In genomic region chr6:17836298-17836697, GRCh38 we compare ENCODE assay signal across 18 cellular contexts.
A peak's percentile ranks its signal among the peaks of the same experiment; 100 is the strongest.
DNase-seq lines count a peak whose midpoint lies in the region; ATAC-seq and TF ChIP-seq lines count a peak whose summit lies in the region.
"Had no signal": no experiment of that assay in that cellular context is flagged by ENCODE, and none has a peak within 500 bp of the region (broad histone marks: within the 10 kb centered on the region; RNA-seq: fewer than 3 reads in every experiment).

No MANE protein-coding gene starts in this region.

- WGBS in smooth muscle cell (ENCODE audit: low lambda C conversion rate): 100% methylated on average over 2 of the region's 2 CpGs

- TF ChIP-seq POLR2A in uterus (IDR thresholded peaks at IDR 0.05): no peak

- H3K27ac ChIP-seq in smooth muscle cell (ENCODE audit: low read depth) (peak overlapping the region; percentile 68), uterus (no peak overlapping the region)

- no peaks in the 10 kb centered on the region for H3K4me1 ChIP-seq in smooth muscle cell (ENCODE audit: low read depth)
- no peaks in the 10 kb centered on the region for H3K4me1 ChIP-seq in uterus

- peaks cover 20% of the 10 kb centered on the region for H3K4me1 Mint-ChIP-seq in WTC11

- intact Hi-C loops in uterus (cut with DNase I; ENCODE audit: low total_unique reads): no loop called here

- no peaks in the 10 kb centered on the region for H3K9me3 ChIP-seq in smooth muscle cell (replicated peaks; ENCODE audit: low read depth)
- no peaks in the 10 kb centered on the region for H3K9me3 ChIP-seq in uterus
- H3K9me3 ChIP-seq: SK-N-SH had no signal

- no peak overlapping the region for H3K4me2 ChIP-seq in smooth muscle cell
- H3K4me2 ChIP-seq: SK-N-SH had no signal

- H3K4me3 ChIP-seq in smooth muscle cell: no peak overlapping the region
- H3K4me3 ChIP-seq in uterus: no peak overlapping the region

- no peaks in the 10 kb centered on the region for H3F3A ChIP-seq in smooth muscle cell (ENCODE audit: low read depth)

- no peak overlapping the region for H2AFZ ChIP-seq in smooth muscle cell (ENCODE audit: low read depth)

- no peaks in the 10 kb centered on the region for H3K27me3 Mint-ChIP-seq in WTC11 (ENCODE audit: low read depth)

- CTCF ChIA-PET in WTC11 (lab: Charles Lee): no interaction called here

- 0 out of 2 replicates have a peak overlapping the region, but pooled peaks have one; percentile 43 for H3K27ac Mint-ChIP-seq in WTC11

- H4K20me1 ChIP-seq in smooth muscle cell (ENCODE audit: low read depth): no peaks in the 10 kb centered on the region

- no peaks in the 10 kb centered on the region for H3K9me3 Mint-ChIP-seq in WTC11

- H3K9ac ChIP-seq in smooth muscle cell (ENCODE audit: low read depth): no peak overlapping the region
- H3K9ac ChIP-seq: SK-N-SH had no signal

- TF ChIP-seq CTCF in WTC11 (IDR thresholded peaks at IDR 0.05): no peak
- TF ChIP-seq CTCF in smooth muscle cell (IDR thresholded peaks at IDR 0.05; ENCODE audit: borderline replicate concordance, insufficient read depth, poor library complexity, severe bottlenecking): no peak
- TF ChIP-seq CTCF in uterus (IDR thresholded peaks at IDR 0.05): no peak

- H3K27me3 ChIP-seq in smooth muscle cell (ENCODE audit: low read depth) (no peaks in the 10 kb centered on the region), uterus (no peaks in the 10 kb centered on the region)

- no peak for ATAC-seq in WTC11
- ATAC-seq: HCT116 had no signal

- no peaks in the 10 kb centered on the region for H3K79me2 ChIP-seq in smooth muscle cell (ENCODE audit: low read depth)

- H3K36me3 ChIP-seq in smooth muscle cell (ENCODE audit: low read depth) (no peaks in the 10 kb centered on the region), uterus (no peaks in the 10 kb centered on the region)

- H3K36me3 Mint-ChIP-seq in WTC11: peaks cover 21% of the 10 kb centered on the region

- POLR2A ChIA-PET in WTC11 (lab: Charles Lee): no interaction called here

- peak; percentile 10 for DNase-seq in ELR (ENCODE audit: low read depth)
- DNase-seq in WTC11 (ENCODE audit: low spot score): no peak
- peak; percentile 5 for DNase-seq in kidney tubule cell (ENCODE audit: low spot score)
- no peak for DNase-seq in smooth muscle cell (lab: John Stamatoyannopoulos, UW; ENCODE audit: unreplicated experiment)
- no peak for DNase-seq in amniotic stem cell (lab: John Stamatoyannopoulos, UW)
- DNase-seq in uterus: no peak
- DNase-seq in stimulated activated CD4-positive, alpha-beta T cell treated with anti-CD3 and anti-CD28 coated beads, Interleukin-4, amount 100 ng/mL, for 4 hours: no peak
- DNase-seq: DMS153, DND-41, NCI-H1092 treated with DMSO at 0.1 percent for 48 hours, NCI-H1436, NCI-H187 treated with DMSO at 0.1 percent for 48 hours, NCI-H2107, NCI-H446, NCI-H524 treated with DMSO at 0.1 percent for 48 hours, NCI-H774, SK-N-SH had no signal

- no peak overlapping the region for H3K4me3 Mint-ChIP-seq in WTC11

TF ChIP-seq in WTC11, 78 proteins besides CTCF, POLR2A, EP300 and RAD21:
- TF ChIP-seq OVOL2 (CRISPR knock-in tag; IDR thresholded peaks at IDR 0.05; ENCODE audit: borderline replicate concordance) (no peak), NFATC4 (CRISPR knock-in tag; IDR thresholded peaks at IDR 0.05) (no peak), ZNF671 (CRISPR knock-in tag; IDR thresholded peaks at IDR 0.05) (no peak), GABPB1 (CRISPR knock-in tag; IDR thresholded peaks at IDR 0.05) (no peak), ZBTB21 (CRISPR knock-in tag; IDR thresholded peaks at IDR 0.05; ENCODE audit: borderline replicate concordance) (no peak), GRHL2 (CRISPR knock-in tag; IDR thresholded peaks at IDR 0.05; ENCODE audit: insufficient replicate concordance, severe bottlenecking) (no peak), USF1 (CRISPR knock-in tag; IDR thresholded peaks at IDR 0.05) (no peak), STAT6 (CRISPR knock-in tag; conservative IDR thresholded peaks at IDR 0.05; ENCODE audit: low read depth) (no peak), ZBTB43 (CRISPR knock-in tag; IDR thresholded peaks at IDR 0.05) (no peak), JAZF1 (CRISPR knock-in tag; IDR thresholded peaks at IDR 0.05) (no peak), IRF2 (CRISPR knock-in tag; IDR thresholded peaks at IDR 0.05; ENCODE audit: borderline replicate concordance, low read depth) (no peak), USF2 (CRISPR knock-in tag; IDR thresholded peaks at IDR 0.05) (no peak)

Comparison
In these comparisons a context has a peak if more than half of its experiments do, and no peak if none do; other contexts are left out.
1. DNase-seq: peak in ELR (single experiment) and kidney tubule cell (single experiment); none in WTC11 (single experiment), smooth muscle cell (single experiment), amniotic stem cell (single experiment), uterus (0 of 2) and stimulated activated CD4-positive, alpha-beta T cell treated with anti-CD3 and anti-CD28 coated beads, Interleukin-4, amount 100 ng/mL, for 4 hours (0 of 2).